Comparison of ENCODE assay signal across 19 cellular contexts in the genomic region with DNA sequence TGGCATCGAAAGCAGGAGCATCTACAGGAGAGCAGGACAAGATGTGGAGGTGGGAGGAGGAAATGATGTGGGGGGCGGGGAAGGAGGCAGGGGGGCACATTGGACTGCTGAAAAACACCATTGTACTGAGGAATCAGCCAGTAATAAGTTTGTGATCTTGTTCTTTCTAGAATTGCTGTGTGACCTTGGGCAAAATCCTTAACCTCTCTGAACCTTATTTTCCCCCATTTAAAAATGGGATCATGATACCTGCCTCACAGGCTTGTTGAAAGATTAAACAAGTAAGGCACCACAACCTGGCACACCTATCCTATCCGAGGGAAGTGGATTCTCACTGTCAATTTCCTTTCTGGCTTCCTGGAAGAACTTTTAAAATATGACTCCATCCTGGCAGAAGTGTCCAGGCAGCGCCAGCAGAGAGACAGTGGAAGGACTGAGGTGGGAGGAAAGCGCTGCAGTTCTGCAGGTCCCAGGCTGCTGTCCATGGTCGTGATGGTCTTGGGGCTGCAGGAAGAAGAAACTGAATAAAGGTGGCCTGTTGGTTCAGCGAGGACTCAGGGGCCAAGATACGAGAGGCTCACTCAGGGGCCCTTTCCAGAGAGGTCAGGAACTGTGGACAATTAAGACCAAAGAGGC. TPM values are rescaled to one million over a fixed set of nuclear protein-coding genes. Genes with fewer than 3 reads are reported as not detected.
DNase-seq lines count a peak whose midpoint lies in the region; ATAC-seq, FAIRE-seq and TF ChIP-seq lines count a peak whose summit lies in the region.
"Had no signal": no experiment of that assay in that cellular context is flagged by ENCODE, and none has a peak within 500 bp of the region (broad histone marks: within the 10 kb centered on the region; RNA-seq: fewer than 3 reads in every experiment).

No MANE protein-coding gene starts in this region.

- H3K4me2 ChIP-seq in HepG2 (ENCODE audit: low read depth, low read length) (no peak overlapping the region), hepatocyte (no peak overlapping the region), smooth muscle cell (peak overlapping the region; percentile 70)

- H3K4me3 ChIP-seq in HepG2 (replicated peaks in 1 of 3; ENCODE audit: insufficient read depth in 1 of 3, low read depth in 2 of 3, low read length in 3 of 3) = no peak overlapping the region
- H3K4me3 ChIP-seq in right lobe of liver = no peak overlapping the region
- no peak overlapping the region for H3K4me3 ChIP-seq in RWPE2 (ENCODE audit: severe bottlenecking)
- H3K4me3 ChIP-seq in hepatocyte = no peak overlapping the region
- H3K4me3 ChIP-seq in smooth muscle cell = no peak overlapping the region
- H3K4me3 ChIP-seq: ascending aorta, sigmoid colon, suprapubic skin had no signal

- TF ChIP-seq CTCF in HepG2 (CRISPR knock-in tag; IDR thresholded peaks at IDR 0.05) = no peak
- no peak for TF ChIP-seq CTCF in right lobe of liver (IDR thresholded peaks at IDR 0.05)
- TF ChIP-seq CTCF in RWPE2 (IDR thresholded peaks at IDR 0.05; ENCODE audit: poor library complexity, severe bottlenecking) = no peak
- TF ChIP-seq CTCF in hepatocyte (IDR thresholded peaks at IDR 0.05; ENCODE audit: poor library complexity) = no peak
- no peak for TF ChIP-seq CTCF in smooth muscle cell (IDR thresholded peaks at IDR 0.05; ENCODE audit: borderline replicate concordance, insufficient read depth, poor library complexity, severe bottlenecking)

- no peaks in the 10 kb centered on the region; the same call in 1 of the 2 replicates for H3K4me1 ChIP-seq in HepG2 (ENCODE audit: insufficient read depth, low read length)
- H3K4me1 ChIP-seq in right lobe of liver = peaks cover 0 to 4% (median 0%) of the 10 kb centered on the region in 4 donors
- peaks cover 21% of the 10 kb centered on the region for H3K4me1 ChIP-seq in RWPE2 (ENCODE audit: insufficient read depth, poor library complexity, severe bottlenecking)
- no peaks in the 10 kb centered on the region for H3K4me1 ChIP-seq in hepatocyte (ENCODE audit: insufficient read depth)
- H3K4me1 ChIP-seq in smooth muscle cell (ENCODE audit: low read depth) = no peaks in the 10 kb centered on the region
- H3K4me1 ChIP-seq: ascending aorta, Caco-2 had no signal

- WGBS in HepG2 (ENCODE audit: low lambda C conversion rate) = 15% methylated on average over 7 of the region's 8 CpGs
- WGBS in right lobe of liver (ENCODE audit: insufficient coverage, low coverage, low lambda C conversion rate, missing lambda C conversion rate) = 19% methylated on average over 8 of the region's 8 CpGs
- WGBS in hepatocyte (ENCODE audit: low lambda C conversion rate, missing lambda C conversion rate) = 45% methylated on average over 8 of the region's 8 CpGs
- 34% methylated on average over 7 of the region's 8 CpGs for WGBS in smooth muscle cell (ENCODE audit: low lambda C conversion rate)

- H3K27ac ChIP-seq in HepG2 (ENCODE audit: extremely low read length, insufficient read depth, low read length) (no peak overlapping the region), right lobe of liver (no peak overlapping the region), RWPE2 (ENCODE audit: poor library complexity, severe bottlenecking) (peak overlapping the region; percentile 80), hepatocyte (no peak overlapping the region), smooth muscle cell (ENCODE audit: low read depth) (no peak overlapping the region)
- H3K27ac ChIP-seq: ascending aorta, neutrophil, RWPE1, sigmoid colon, suprapubic skin had no signal

- H3K27me3 ChIP-seq in HepG2 (ENCODE audit: control insufficient read depth in 1 of 2, insufficient read depth in 2 of 2, low read length in 2 of 2) = peaks cover 0 to 14% of the 10 kb centered on the region in 2 experiments; a peak in 2 of 5 replicates
- H3K27me3 ChIP-seq in right lobe of liver = peaks cover 0 to 13% of the 10 kb centered on the region in 2 donors
- H3K27me3 ChIP-seq in RWPE2 (ENCODE audit: insufficient read depth, poor library complexity, severe bottlenecking) = no peaks in the 10 kb centered on the region
- H3K27me3 ChIP-seq in hepatocyte = peaks cover 59% of the 10 kb centered on the region
- peaks cover 65% of the 10 kb centered on the region for H3K27me3 ChIP-seq in smooth muscle cell (ENCODE audit: low read depth)
- H3K27me3 ChIP-seq: ascending aorta, sigmoid colon had no signal

- H4K20me1 ChIP-seq in HepG2 (ENCODE audit: insufficient read depth, low read length) (no peaks in the 10 kb centered on the region), hepatocyte (ENCODE audit: insufficient read depth, poor library complexity, severe bottlenecking) (no peaks in the 10 kb centered on the region), smooth muscle cell (ENCODE audit: low read depth) (no peaks in the 10 kb centered on the region)

- TF ChIP-seq POLR2A in HepG2 (IDR thresholded peaks at IDR 0.05; ENCODE audit: insufficient read depth in 1 of 2, low read depth in 2 of 2, low read length in 2 of 2) (no peak), right lobe of liver (IDR thresholded peaks at IDR 0.05) (no peak)

- CTCF ChIA-PET in HepG2 (lab: Yijun Ruan, JAX; ENCODE audit: low intra/inter-chr PET ratio, low total read pairs) = interaction anchor here (1.2 to 3.2 kb wide), 3 partner anchors 181 to 391 kb away, joined by 5 to 14 read pairs (median 7); no protein-coding TSS in a partner anchor

- in situ Hi-C loops in HepG2 (cut with HindIII; ENCODE audit: extremely low pct_ligation_motif_present, low pct_unique_long_range_greater_than_20kb) = loop anchor here (5.0 to 25.0 kb wide), 4 partner anchors 184 to 509 kb away; no protein-coding TSS in a partner anchor

- DNase-seq in HepG2 (ENCODE audit: low spot score) (no peak), right lobe of liver (no peak), RWPE2 (ENCODE audit: low spot score) (no peak), hepatocyte (ENCODE audit: low spot score) (peak; percentile 46), smooth muscle cell (lab: John Stamatoyannopoulos, UW; ENCODE audit: unreplicated experiment) (no peak), COLO829 (ENCODE audit: low spot score) (no peak), UCSD-AML1 (lab: John Stamatoyannopoulos, UW; ENCODE audit: unreplicated experiment) (no peak)
- DNase-seq: activated CD4-positive, CD25-positive, alpha-beta regulatory T cell treated with anti-CD3 and anti-CD28 coated beads, Interleukin-2, amount 50 U/mL, for 72 hours; activated CD8-positive, alpha-beta memory T cell treated with anti-CD3 and anti-CD28 coated beads, Interleukin-2, amount 10 ng/mL, durations not matched to agents 7 days and 5 days; NCI-H2081 treated with DMSO at 0.1 percent for 48 hours had no signal

- no peaks in the 10 kb centered on the region for H3F3A ChIP-seq in smooth muscle cell (ENCODE audit: low read depth)

- H3K9ac ChIP-seq in HepG2 (ENCODE audit: insufficient read depth, low read depth, low read length) (no peak overlapping the region), smooth muscle cell (ENCODE audit: low read depth) (no peak overlapping the region)

- POLR2A ChIA-PET in HepG2 (lab: Yijun Ruan, JAX) = no interaction called here

- BruUV-seq in HepG2 (replicated peaks; lab: Mats Ljungman, UMichigan) = no TSS peak

- peak; percentile 48 for ATAC-seq in HepG2
- ATAC-seq in right lobe of liver = no peak
- ATAC-seq in RWPE2 (ENCODE audit: low read depth) = peak; percentile 16; the same call in 2 of the 3 replicates
- no peak for ATAC-seq in HG02870 (IDR thresholded peaks at IDR 0.05; ENCODE audit: unreplicated experiment)
- ATAC-seq: activated CD8-positive, alpha-beta memory T cell treated with anti-CD3 and anti-CD28 coated beads, Interleukin-2, amount 10 ng/mL, durations not matched to agents 7 days and 5 days had no signal

- no peak for TF ChIP-seq RAD21 in HepG2 (CRISPR knock-in tag; IDR thresholded peaks at IDR 0.05)

- intact Hi-C loops in HepG2 (cut with micrococcal nuclease; ENCODE audit: unreplicated experiment) = loop anchor here (1.0 to 10.0 kb wide), 5 partner anchors 91 to 521 kb away; no protein-coding TSS in a partner anchor
- intact Hi-C loops in right lobe of liver (cut with DNase I) = loop anchor here (10.0 kb wide), 2 partner anchors 271 to 391 kb away; no protein-coding TSS in a partner anchor

- H2AFZ ChIP-seq in HepG2 (ENCODE audit: low read length) (no peak overlapping the region), hepatocyte (no peak overlapping the region), smooth muscle cell (ENCODE audit: low read depth) (no peak overlapping the region)

- FAIRE-seq in HepG2 (lab: Jason Lieb, UNC) = no peak
- FAIRE-seq: colon, endometrium had no signal

- H3K36me3 ChIP-seq in HepG2 (replicated peaks in 1 of 2; ENCODE audit: control insufficient read depth in 1 of 2, insufficient read depth in 2 of 2, low read length in 2 of 2) = no peaks in the 10 kb centered on the region
- no peaks in the 10 kb centered on the region for H3K36me3 ChIP-seq in right lobe of liver
- H3K36me3 ChIP-seq in RWPE2 (ENCODE audit: low read depth) = no peaks in the 10 kb centered on the region
- H3K36me3 ChIP-seq in hepatocyte (replicated peaks; ENCODE audit: insufficient read depth, low read depth) = no peaks in the 10 kb centered on the region
- no peaks in the 10 kb centered on the region for H3K36me3 ChIP-seq in smooth muscle cell (ENCODE audit: low read depth)
- H3K36me3 ChIP-seq: ascending aorta, neutrophil, sigmoid colon, suprapubic skin had no signal

- H3K79me2 ChIP-seq in HepG2 (ENCODE audit: insufficient read depth, low read length) (no peaks in the 10 kb centered on the region), hepatocyte (no peaks in the 10 kb centered on the region), smooth muscle cell (ENCODE audit: low read depth) (no peaks in the 10 kb centered on the region)

- no peaks in the 10 kb centered on the region for H3K9me2 ChIP-seq in hepatocyte (replicated peaks; ENCODE audit: insufficient read depth)

- TF ChIP-seq EP300 in HepG2 (IDR thresholded peaks at IDR 0.05; ENCODE audit: low read depth in 2 of 2, low read length in 2 of 2) (no peak), HepG2 (CRISPR knock-in tag; IDR thresholded peaks at IDR 0.05; ENCODE audit: borderline replicate concordance) (no peak)

- H3K9me3 ChIP-seq in HepG2 (ENCODE audit: low read length) = no peaks in the 10 kb centered on the region
- no peaks in the 10 kb centered on the region for H3K9me3 ChIP-seq in right lobe of liver
- no peaks in the 10 kb centered on the region for H3K9me3 ChIP-seq in RWPE2 (ENCODE audit: severe bottlenecking)
- no peaks in the 10 kb centered on the region for H3K9me3 ChIP-seq in hepatocyte (ENCODE audit: low read depth)
- no peaks in the 10 kb centered on the region for H3K9me3 ChIP-seq in smooth muscle cell (replicated peaks; ENCODE audit: low read depth)
- H3K9me3 ChIP-seq: ascending aorta, Caco-2, neutrophil, sigmoid colon, suprapubic skin had no signal

RNA-seq across cellular contexts. Expression of a gene that starts 56.8 kb away (rescaled TPM):
- 1.5 and 2.5 TPM in 2 replicates for total RNA-seq in HepG2 (2016; rRNA removed; fragmentation: Illumina TruSeq; extraction: Trizol)
- total RNA-seq in HepG2 (2016; cell fraction: cytosol; rRNA removed; fragmentation: Illumina TruSeq; extraction: Trizol; ENCODE audit: low read depth) = 0.18 and 0.30 TPM in 2 replicates
- total RNA-seq in HepG2 (2016; cell fraction: insoluble cytoplasmic fraction; rRNA removed; fragmentation: Illumina TruSeq; extraction: Trizol) = 1.7 and 2.0 TPM in 2 replicates
- 1.1 and 1.2 TPM in 2 replicates for total RNA-seq in HepG2 (2016; cell fraction: membrane; rRNA removed; fragmentation: Illumina TruSeq; extraction: Trizol)
- 1.5 TPM in 2 replicates for total RNA-seq in HepG2 (2016; cell fraction: nucleus; rRNA removed; fragmentation: Illumina TruSeq; extraction: Trizol)
- 2.5 and 3.8 TPM in 2 replicates for polyA plus RNA-seq in HepG2 (2011; rRNA removed)
- polyA plus RNA-seq in HepG2 (2011; cell fraction: cytosol; rRNA removed) = 1.4 and 3.1 TPM in 2 replicates
- 1.7 and 3.4 TPM in 2 replicates for polyA plus RNA-seq in HepG2 (2011; cell fraction: nucleus; rRNA removed)
- 4.3 and 5.4 TPM in 2 replicates for polyA plus RNA-seq in HepG2 (2012)
- polyA plus RNA-seq in HepG2 (2016; cell fraction: cytosol; fragmentation: Illumina TruSeq; extraction: Trizol; ENCODE audit: low read depth) = 0.14 and 0.15 TPM in 2 replicates
- 2.0 and 2.1 TPM in 2 replicates for polyA plus RNA-seq in HepG2 (2016; cell fraction: insoluble cytoplasmic fraction; fragmentation: Illumina TruSeq; extraction: Trizol; ENCODE audit: low read depth)
- 0.53 and 0.56 TPM in 2 replicates for polyA plus RNA-seq in HepG2 (2016; cell fraction: membrane; fragmentation: Illumina TruSeq; extraction: Trizol; ENCODE audit: low read depth)
- 1.4 and 1.8 TPM in 2 replicates for polyA plus RNA-seq in HepG2 (2016; cell fraction: nucleus; fragmentation: Illumina TruSeq; extraction: Trizol; ENCODE audit: insufficient read depth, low read depth)
- 2.0 TPM in 1 of 2 replicates, not detected in the other for polyA minus RNA-seq in HepG2 (2011; rRNA and poly(A)+ RNA removed; ENCODE audit: low replicate concordance)
- polyA minus RNA-seq in HepG2 (2011; cell fraction: cytosol; rRNA and poly(A)+ RNA removed) = 1.6 and 2.5 TPM in 2 replicates
- polyA minus RNA-seq in HepG2 (2011; cell fraction: nucleus; rRNA and poly(A)+ RNA removed) = 1.8 and 4.0 TPM in 2 replicates
- 10 to 100 TPM in 3 of 6 experiments, 1 to 10 TPM in 3; 5.0 to 17.4 (median 12.7) TPM for total RNA-seq in right lobe of liver
- total RNA-seq in hepatocyte = 30.5 and 35.3 TPM in 2 replicates
- 13.3 and 16.9 TPM in 2 replicates for polyA plus RNA-seq in hepatocyte
- total RNA-seq in smooth muscle cell = 98.1 and 114 TPM in 2 replicates
- 26.9 and 46.9 TPM in 2 replicates for polyA plus RNA-seq in smooth muscle cell

Comparison
In these comparisons a context has a peak if more than half of its experiments do, and no peak if none do; other contexts are left out.
1. ATAC-seq: peak in HepG2 (single experiment) and RWPE2 (single experiment); none in right lobe of liver (0 of 4) and HG02870 (single experiment).